8 cellular contexts compared by ENCODE assay signal in genomic region chr2:85853499-85854165, GRCh38. TPM values are rescaled to one million over a fixed set of nuclear protein-coding genes. Genes with fewer than 3 reads are reported as not detected.
DNase-seq lines count a peak whose midpoint lies in the region; ATAC-seq lines count a peak whose summit lies in the region.

No MANE protein-coding gene starts in this region.

- intact Hi-C loops in sciatic nerve (cut with DNase I), result no loop called here

- H3K27ac Mint-ChIP-seq in activated naive CD8-positive, alpha-beta T cell treated with anti-CD3 and anti-CD28 coated beads for 36 hours, result peak overlapping the region; percentile 100

- ATAC-seq in HG03342 (IDR thresholded peaks at IDR 0.05; ENCODE audit: unreplicated experiment) (peak; percentile 43), sciatic nerve (peak; percentile 35)

- peak overlapping the region; percentile 79 for H3K4me3 Mint-ChIP-seq in activated naive CD8-positive, alpha-beta T cell treated with anti-CD3 and anti-CD28 coated beads for 36 hours

- peaks cover 44% of the 10 kb centered on the region for H3K36me3 Mint-ChIP-seq in activated naive CD8-positive, alpha-beta T cell treated with anti-CD3 and anti-CD28 coated beads for 36 hours

- peak in 5 of 6 experiments; percentile 24 to 79 (median 69) for DNase-seq in stimulated activated naive CD4-positive, alpha-beta T cell (lab: John Stamatoyannopoulos, UW)
- no peak for DNase-seq in stimulated activated naive CD4-positive, alpha-beta T cell treated with Interleukin-2 at 50 U/mL for 16 hours (lab: John Stamatoyannopoulos, UW)
- DNase-seq in activated naive CD8-positive, alpha-beta T cell treated with anti-CD3 and anti-CD28 coated beads for 36 hours, result peak; percentile 14
- DNase-seq in sciatic nerve (ENCODE audit: low spot score) (no peak), NCI-H2196 treated with DMSO at 0.1 percent for 48 hours (lab: John Stamatoyannopoulos, UW; ENCODE audit: unreplicated experiment) (no peak), NCI-H2029 (lab: John Stamatoyannopoulos, UW) (no peak), SKM-1 (lab: John Stamatoyannopoulos, UW; ENCODE audit: unreplicated experiment) (no peak)

- H3K27me3 Mint-ChIP-seq in activated naive CD8-positive, alpha-beta T cell treated with anti-CD3 and anti-CD28 coated beads for 36 hours, result no peaks in the 10 kb centered on the region

- peaks cover 62% of the 10 kb centered on the region for H3K4me1 Mint-ChIP-seq in activated naive CD8-positive, alpha-beta T cell treated with anti-CD3 and anti-CD28 coated beads for 36 hours

- H3K9me3 Mint-ChIP-seq in activated naive CD8-positive, alpha-beta T cell treated with anti-CD3 and anti-CD28 coated beads for 36 hours, result peaks cover 12% of the 10 kb centered on the region

RNA-seq across cellular contexts. Expression of gene ST3GAL5, which starts 35.2 kb away (rescaled TPM):
- 10 to 100 TPM; 14.6 to 15.1 TPM for total RNA-seq in activated naive CD8-positive, alpha-beta T cell treated with anti-CD3 and anti-CD28 coated beads for 36 hours
- total RNA-seq in sciatic nerve, result 46.1 TPM

Comparison
In these comparisons a context has a peak if more than half of its experiments do, and no peak if none do; other contexts are left out.
1. DNase-seq: peak in stimulated activated naive CD4-positive, alpha-beta T cell (5 of 6) and activated naive CD8-positive, alpha-beta T cell treated with anti-CD3 and anti-CD28 coated beads for 36 hours (single experiment); none in stimulated activated naive CD4-positive, alpha-beta T cell treated with Interleukin-2 at 50 U/mL for 16 hours (single experiment), sciatic nerve (single experiment), NCI-H2196 treated with DMSO at 0.1 percent for 48 hours (single experiment), NCI-H2029 (single experiment) and SKM-1 (single experiment).